Comparison of ENCODE assay signal across 19 cellular contexts in genomic region chr14:68407838-68408237, GRCh38.
DNase-seq lines count a peak whose midpoint lies in the region; ATAC-seq and TF ChIP-seq lines count a peak whose summit lies in the region.
"Had no signal": no experiment of that assay in that cellular context is flagged by ENCODE, and none has a peak within 500 bp of the region (broad histone marks: within the 10 kb centered on the region; RNA-seq: fewer than 3 reads in every experiment).

No MANE protein-coding gene starts in this region.

- no peak for TF ChIP-seq CTCF in nephron progenitor cell (IDR thresholded peaks at IDR 0.05)
- TF ChIP-seq CTCF in upper lobe of left lung (IDR thresholded peaks at IDR 0.05) = no peak

- H3K4me1 Mint-ChIP-seq in CD4-positive, CD25-positive, alpha-beta regulatory T cell = peaks cover 26 to 53% (median 40%) of the 10 kb centered on the region in 4 donors
- H3K4me1 Mint-ChIP-seq in IgD-negative memory B cell (peaks cover 39 to 64% (median 46%) of the 10 kb centered on the region in 3 donors), nephron progenitor cell (peaks cover 54% of the 10 kb centered on the region)
- H3K4me1 Mint-ChIP-seq in activated naive CD8-positive, alpha-beta T cell treated with anti-CD3 and anti-CD28 coated beads, Interleukin-2, amount 50 U/mL, for 24 hours = peaks cover 49% of the 10 kb centered on the region

- no peak overlapping the region for H3K27ac ChIP-seq in CD4-positive, CD25-positive, alpha-beta regulatory T cell (ENCODE audit: insufficient read depth, low read length, poor library complexity, severe bottlenecking)
- H3K27ac ChIP-seq in upper lobe of left lung = no peak overlapping the region
- no peak overlapping the region for H3K27ac ChIP-seq in caudate nucleus (ENCODE audit: low read depth, low read length)
- H3K27ac ChIP-seq: body of pancreas, gastroesophageal sphincter had no signal

- 85 to 97% methylated on average over 1 of the region's 1 CpG for WGBS in upper lobe of left lung, 2 donors

- no peaks in the 10 kb centered on the region for H3K9me3 Mint-ChIP-seq in CD4-positive, CD25-positive, alpha-beta regulatory T cell
- H3K9me3 Mint-ChIP-seq in IgD-negative memory B cell (no peaks in the 10 kb centered on the region), nephron progenitor cell (no peaks in the 10 kb centered on the region)
- H3K9me3 Mint-ChIP-seq in activated naive CD8-positive, alpha-beta T cell treated with anti-CD3 and anti-CD28 coated beads, Interleukin-2, amount 50 U/mL, for 24 hours = no peaks in the 10 kb centered on the region
- H3K9me3 Mint-ChIP-seq in activated naive CD4-positive, alpha-beta T cell treated with anti-CD3 and anti-CD28 coated beads, Interleukin-2, amount 50 U/mL, for 72 hours = no peaks in the 10 kb centered on the region

- H3K4me3 ChIP-seq in CD4-positive, CD25-positive, alpha-beta regulatory T cell (ENCODE audit: low read depth, low read length) = no peak overlapping the region
- no peak overlapping the region for H3K4me3 ChIP-seq in upper lobe of left lung
- H3K4me3 ChIP-seq: body of pancreas, gastroesophageal sphincter, K562 had no signal

- peak overlapping the region in 2 of 4 donors; percentile 11 to 59 for H3K4me3 Mint-ChIP-seq in CD4-positive, CD25-positive, alpha-beta regulatory T cell
- H3K4me3 Mint-ChIP-seq in IgD-negative memory B cell = no peak overlapping the region
- H3K4me3 Mint-ChIP-seq in activated naive CD8-positive, alpha-beta T cell treated with anti-CD3 and anti-CD28 coated beads, Interleukin-2, amount 50 U/mL, for 24 hours = no peak overlapping the region
- peak overlapping the region; percentile 9 for H3K4me3 Mint-ChIP-seq in nephron progenitor cell

- H3K27me3 Mint-ChIP-seq in CD4-positive, CD25-positive, alpha-beta regulatory T cell = no peaks in the 10 kb centered on the region
- no peaks in the 10 kb centered on the region for H3K27me3 Mint-ChIP-seq in IgD-negative memory B cell
- H3K27me3 Mint-ChIP-seq in activated naive CD8-positive, alpha-beta T cell treated with anti-CD3 and anti-CD28 coated beads, Interleukin-2, amount 50 U/mL, for 24 hours = no peaks in the 10 kb centered on the region
- peaks cover 3% of the 10 kb centered on the region for H3K27me3 Mint-ChIP-seq in nephron progenitor cell (ENCODE audit: low read depth, poor library complexity)

- peak overlapping the region in 2 of 3 donors; percentile 48 to 62 for H3K27ac Mint-ChIP-seq in CD4-positive, CD25-positive, alpha-beta regulatory T cell
- H3K27ac Mint-ChIP-seq in IgD-negative memory B cell (peak overlapping the region; percentile 10 to 90 (median 79)), nephron progenitor cell (peak overlapping the region; percentile 39)
- peak overlapping the region; percentile 64 for H3K27ac Mint-ChIP-seq in activated naive CD8-positive, alpha-beta T cell treated with anti-CD3 and anti-CD28 coated beads, Interleukin-2, amount 50 U/mL, for 24 hours
- no peak overlapping the region for H3K27ac Mint-ChIP-seq in activated naive CD4-positive, alpha-beta T cell treated with anti-CD3 and anti-CD28 coated beads, Interleukin-2, amount 50 U/mL, for 72 hours

- H3K36me3 ChIP-seq in CD4-positive, CD25-positive, alpha-beta regulatory T cell (ENCODE audit: control insufficient read depth, insufficient read depth, low read length) = no peaks in the 10 kb centered on the region
- no peaks in the 10 kb centered on the region for H3K36me3 ChIP-seq in upper lobe of left lung
- H3K36me3 ChIP-seq: gastroesophageal sphincter had no signal

- no peak for DNase-seq in CD4-positive, CD25-positive, alpha-beta regulatory T cell
- DNase-seq in activated naive CD8-positive, alpha-beta T cell treated with anti-CD3 and anti-CD28 coated beads, Interleukin-2, amount 50 U/mL, for 24 hours = no peak
- DNase-seq in nephron progenitor cell = no peak
- DNase-seq in activated naive CD4-positive, alpha-beta T cell treated with anti-CD3 and anti-CD28 coated beads, Interleukin-2, amount 50 U/mL, for 72 hours (ENCODE audit: low spot score in 2 of 2) = no peak
- no peak for DNase-seq in upper lobe of left lung
- DNase-seq in caudate nucleus (lab: John Stamatoyannopoulos, UW) = no peak
- DNase-seq: activated CD4-positive, alpha-beta T cell treated with anti-CD3 and anti-CD28 coated beads for 4 hours; activated naive CD4-positive, alpha-beta T cell treated with anti-CD3 and anti-CD28 coated beads, Interleukin-2, amount 50 U/mL, for 16 hours; body of pancreas; dermis blood vessel endothelial cell; left ventricle myocardium superior; NCI-H1048; NCI-H2107; NCI-H526; stimulated activated CD4-positive, alpha-beta T cell treated with anti-CD3 and anti-CD28 coated beads, Interleukin-15, amount 100 ng/mL, for 24 hours had no signal

- peaks cover 21% of the 10 kb centered on the region for H3K4me1 ChIP-seq in CD4-positive, CD25-positive, alpha-beta regulatory T cell (ENCODE audit: control insufficient read depth, insufficient read depth, low read length, poor library complexity, severe bottlenecking)
- peaks cover 15 to 19% (median 16%) of the 10 kb centered on the region in 4 donors for H3K4me1 ChIP-seq in upper lobe of left lung

- TF ChIP-seq EP300 in upper lobe of left lung (IDR thresholded peaks at IDR 0.05) = no peak

- no peak for ATAC-seq in CD4-positive, CD25-positive, alpha-beta regulatory T cell (ENCODE audit: low read depth in 2 of 2)
- ATAC-seq in activated naive CD8-positive, alpha-beta T cell treated with anti-CD3 and anti-CD28 coated beads, Interleukin-2, amount 50 U/mL, for 24 hours = no peak
- no peak for ATAC-seq in activated naive CD4-positive, alpha-beta T cell treated with anti-CD3 and anti-CD28 coated beads, Interleukin-2, amount 50 U/mL, for 72 hours
- ATAC-seq in upper lobe of left lung (ENCODE audit: low FRiP score in 2 of 2) (no peak), HG03457 (IDR thresholded peaks at IDR 0.05; ENCODE audit: unreplicated experiment) (no peak)
- ATAC-seq: body of pancreas, gastroesophageal sphincter, K562, left ventricle myocardium superior had no signal

- H3K9me3 ChIP-seq in CD4-positive, CD25-positive, alpha-beta regulatory T cell (ENCODE audit: control insufficient read depth in 2 of 2, low read length in 2 of 2) = no peaks in the 10 kb centered on the region
- no peaks in the 10 kb centered on the region for H3K9me3 ChIP-seq in upper lobe of left lung
- H3K9me3 ChIP-seq: body of pancreas, gastroesophageal sphincter had no signal

- H3K27me3 ChIP-seq in CD4-positive, CD25-positive, alpha-beta regulatory T cell (ENCODE audit: control insufficient read depth, insufficient read depth, low read length) = no peaks in the 10 kb centered on the region
- no peaks in the 10 kb centered on the region for H3K27me3 ChIP-seq in upper lobe of left lung
- H3K27me3 ChIP-seq: body of pancreas, gastroesophageal sphincter had no signal

- peaks cover 3% of the 10 kb centered on the region for H3K36me3 Mint-ChIP-seq in CD4-positive, CD25-positive, alpha-beta regulatory T cell
- no peaks in the 10 kb centered on the region for H3K36me3 Mint-ChIP-seq in IgD-negative memory B cell
- no peaks in the 10 kb centered on the region for H3K36me3 Mint-ChIP-seq in activated naive CD8-positive, alpha-beta T cell treated with anti-CD3 and anti-CD28 coated beads, Interleukin-2, amount 50 U/mL, for 24 hours (ENCODE audit: low read depth)
- no peaks in the 10 kb centered on the region for H3K36me3 Mint-ChIP-seq in nephron progenitor cell (ENCODE audit: low read depth)
- no peaks in the 10 kb centered on the region for H3K36me3 Mint-ChIP-seq in activated naive CD4-positive, alpha-beta T cell treated with anti-CD3 and anti-CD28 coated beads, Interleukin-2, amount 50 U/mL, for 72 hours

- no peak for TF ChIP-seq POLR2A in upper lobe of left lung (IDR thresholded peaks at IDR 0.05)

Comparison
In these comparisons a context has a peak if more than half of its experiments do, and no peak if none do; other contexts are left out.
1. H3K27ac Mint-ChIP-seq: peak in CD4-positive, CD25-positive, alpha-beta regulatory T cell (2 of 3), IgD-negative memory B cell (3 of 3), activated naive CD8-positive, alpha-beta T cell treated with anti-CD3 and anti-CD28 coated beads, Interleukin-2, amount 50 U/mL, for 24 hours (single experiment) and nephron progenitor cell (single experiment); none in activated naive CD4-positive, alpha-beta T cell treated with anti-CD3 and anti-CD28 coated beads, Interleukin-2, amount 50 U/mL, for 72 hours (0 of 2).